Comparison of ENCODE assay signal across 18 cellular contexts in the genomic region with DNA sequence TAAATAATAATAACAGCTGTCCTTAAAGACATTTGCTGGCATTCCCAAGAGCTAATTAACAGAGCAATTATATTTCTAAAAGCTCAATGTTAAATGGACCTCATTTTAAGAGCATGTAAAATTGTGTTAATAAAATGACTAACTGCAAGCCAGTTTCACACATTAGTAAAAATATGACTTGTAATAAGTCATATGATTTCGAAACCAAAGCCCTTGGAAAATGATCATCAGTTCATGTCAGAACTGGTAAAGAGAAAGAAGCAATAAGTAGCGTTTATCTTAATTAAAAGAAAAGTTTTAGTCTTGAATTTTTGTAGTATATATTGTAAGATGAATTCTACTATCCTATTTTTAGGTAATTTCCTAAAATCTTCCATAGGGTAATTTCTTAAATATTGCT.
DNase-seq lines count a peak whose midpoint lies in the region; ATAC-seq and TF ChIP-seq lines count a peak whose summit lies in the region.
"Had no signal": no experiment of that assay in that cellular context is flagged by ENCODE, and none has a peak within 500 bp of the region (broad histone marks: within the 10 kb centered on the region; RNA-seq: fewer than 3 reads in every experiment).

No MANE protein-coding gene starts in this region.

- H3K9me3 ChIP-seq in mammary epithelial cell (replicated peaks; ENCODE audit: insufficient read depth, low read length): no peaks in the 10 kb centered on the region
- H3K9me3 ChIP-seq: BE2C, BLaER1, Caco-2 had no signal

- dilution Hi-C loops in mammary epithelial cell (cut with HindIII; ENCODE audit: low sequenced_read_pairs): loop anchor here (5.0 kb wide), 1 partner anchor 39 kb away; no protein-coding TSS in a partner anchor

- in situ Hi-C loops in mammary epithelial cell (cut with MboI; ENCODE audit: low sequenced_read_pairs in 2 of 2): no loop called here

- POLR2A ChIA-PET in activated CD8-positive, alpha-beta T cell treated with anti-CD3 and anti-CD28 coated beads, Interleukin-2, amount 10 ng/mL, durations not matched to agents 7 days and 5 days (lab: Charles Lee): no interaction called here

- H4K20me1 ChIP-seq in mammary epithelial cell (ENCODE audit: insufficient read depth, low read length): no peaks in the 10 kb centered on the region
- H4K20me1 ChIP-seq: BLaER1 had no signal

- ATAC-seq in activated CD8-positive, alpha-beta T cell treated with anti-CD3 and anti-CD28 coated beads, Interleukin-2, amount 10 ng/mL, durations not matched to agents 7 days and 5 days: no peak
- no peak for ATAC-seq in HG02852 (IDR thresholded peaks at IDR 0.05; ENCODE audit: unreplicated experiment)
- no peak for ATAC-seq in stimulated activated effector memory CD8-positive, alpha-beta T cell treated with anti-CD3 and anti-CD28 coated beads, Interleukin-12 subunit alpha, Interleukin-12 subunit beta, amount 100 ng/mL, for 72 hours
- ATAC-seq: CD8-positive, alpha-beta T cell had no signal

- BruUV-seq in mammary epithelial cell (replicated peaks; lab: Mats Ljungman, UMichigan): no TSS peak

- H3K4me2 ChIP-seq in mammary epithelial cell (ENCODE audit: insufficient read depth, low read depth, low read length): peak overlapping the region; percentile 1
- H3K4me2 ChIP-seq: BLaER1 had no signal

- peak overlapping the region; percentile 25; the same call in 1 of the 2 replicates for H3K27ac ChIP-seq in VCaP
- no peak overlapping the region for H3K27ac ChIP-seq in mammary epithelial cell (ENCODE audit: insufficient read depth, low read depth, low read length)
- H3K27ac ChIP-seq: BLaER1 had no signal

- CTCF ChIA-PET in mammary epithelial cell (lab: Charles Lee; ENCODE audit: low non-redundant PET): no interaction called here
- CTCF ChIA-PET in activated CD8-positive, alpha-beta T cell treated with anti-CD3 and anti-CD28 coated beads, Interleukin-2, amount 10 ng/mL, durations not matched to agents 7 days and 5 days (lab: Charles Lee): no interaction called here

- H3K36me3 ChIP-seq in mammary epithelial cell (ENCODE audit: insufficient read depth, low read length): peaks cover 16% of the 10 kb centered on the region
- H3K36me3 ChIP-seq: BE2C, BLaER1 had no signal

- WGBS in mammary epithelial cell (ENCODE audit: low coverage, missing lambda C conversion rate): 64% methylated on average over 2 of the region's 2 CpGs

- no peak overlapping the region for H2AFZ ChIP-seq in mammary epithelial cell (ENCODE audit: low read depth, low read length)

- TF ChIP-seq CTCF in VCaP (conservative IDR thresholded peaks at IDR 0.05) (no peak), mammary epithelial cell (conservative IDR thresholded peaks at IDR 0.05 in 1 of 2, IDR thresholded peaks at IDR 0.05 in 1 of 2; ENCODE audit: extremely low read depth in 1 of 2, insufficient read depth in 1 of 2, low read depth in 1 of 2, low read length in 2 of 2) (no peak), epithelial cell of esophagus (IDR thresholded peaks at IDR 0.05; ENCODE audit: insufficient read depth, low read depth, low read length, missing control alignments) (no peak)

- H3K27me3 Mint-ChIP-seq in activated CD8-positive, alpha-beta T cell treated with anti-CD3 and anti-CD28 coated beads, Interleukin-2, amount 10 ng/mL, durations not matched to agents 7 days and 5 days (ENCODE audit: low read depth): no peaks in the 10 kb centered on the region
- H3K27me3 Mint-ChIP-seq: CD4-positive, alpha-beta T cell had no signal

- H3K4me1 Mint-ChIP-seq in activated CD8-positive, alpha-beta T cell treated with anti-CD3 and anti-CD28 coated beads, Interleukin-2, amount 10 ng/mL, durations not matched to agents 7 days and 5 days (ENCODE audit: low read depth): no peaks in the 10 kb centered on the region
- no peaks in the 10 kb centered on the region for H3K4me1 Mint-ChIP-seq in stimulated activated effector memory CD8-positive, alpha-beta T cell treated with anti-CD3 and anti-CD28 coated beads, Interleukin-12 subunit alpha, Interleukin-12 subunit beta, amount 100 ng/mL, for 72 hours
- H3K4me1 Mint-ChIP-seq: CD14-positive monocyte had no signal

- no peak overlapping the region for H3K4me3 Mint-ChIP-seq in activated CD8-positive, alpha-beta T cell treated with anti-CD3 and anti-CD28 coated beads, Interleukin-2, amount 10 ng/mL, durations not matched to agents 7 days and 5 days
- no peak overlapping the region for H3K4me3 Mint-ChIP-seq in stimulated activated effector memory CD8-positive, alpha-beta T cell treated with anti-CD3 and anti-CD28 coated beads, Interleukin-12 subunit alpha, Interleukin-12 subunit beta, amount 100 ng/mL, for 72 hours
- H3K4me3 Mint-ChIP-seq: CD14-positive monocyte; CD4-positive, alpha-beta T cell; CD8-positive, alpha-beta T cell had no signal

- no peak overlapping the region for H3K27ac Mint-ChIP-seq in activated CD8-positive, alpha-beta T cell treated with anti-CD3 and anti-CD28 coated beads, Interleukin-2, amount 10 ng/mL, durations not matched to agents 7 days and 5 days
- no peak overlapping the region for H3K27ac Mint-ChIP-seq in stimulated activated effector memory CD8-positive, alpha-beta T cell treated with anti-CD3 and anti-CD28 coated beads, Interleukin-12 subunit alpha, Interleukin-12 subunit beta, amount 100 ng/mL, for 72 hours
- H3K27ac Mint-ChIP-seq: CD14-positive monocyte; CD4-positive, alpha-beta T cell; CD8-positive, alpha-beta T cell had no signal

- H3K79me2 ChIP-seq in mammary epithelial cell (ENCODE audit: insufficient read depth, low read length): no peaks in the 10 kb centered on the region

- no peak overlapping the region for H3K4me3 ChIP-seq in mammary epithelial cell (replicated peaks in 1 of 3; ENCODE audit: insufficient read depth in 1 of 3, low read depth in 2 of 3, low read length in 3 of 3)
- H3K4me3 ChIP-seq in epithelial cell of esophagus (ENCODE audit: low read length): no peak overlapping the region
- H3K4me3 ChIP-seq: BLaER1 had no signal

- DNase-seq in mammary epithelial cell (peak; percentile 55), epithelial cell of esophagus (ENCODE audit: low read depth) (peak; percentile 11)
- no peak for DNase-seq in activated CD8-positive, alpha-beta T cell treated with anti-CD3 and anti-CD28 coated beads, Interleukin-2, amount 10 ng/mL, durations not matched to agents 7 days and 5 days
- no peak for DNase-seq in stimulated activated effector memory CD8-positive, alpha-beta T cell treated with anti-CD3 and anti-CD28 coated beads, Interleukin-12 subunit alpha, Interleukin-12 subunit beta, amount 100 ng/mL, for 72 hours (ENCODE audit: low spot score in 2 of 2)
- DNase-seq: 8988T; ACHN; BE2C; C1 segment of cervical spinal cord; Caco-2; Calu3; CD4-positive, alpha-beta T cell; CD8-positive, alpha-beta T cell; DMS79 treated with DMSO at 0.1 percent for 48 hours; GF-D8 had no signal

- H3K9me3 Mint-ChIP-seq in activated CD8-positive, alpha-beta T cell treated with anti-CD3 and anti-CD28 coated beads, Interleukin-2, amount 10 ng/mL, durations not matched to agents 7 days and 5 days (ENCODE audit: insufficient read depth): peaks cover 3% of the 10 kb centered on the region
- peaks cover 8% of the 10 kb centered on the region for H3K9me3 Mint-ChIP-seq in stimulated activated effector memory CD8-positive, alpha-beta T cell treated with anti-CD3 and anti-CD28 coated beads, Interleukin-12 subunit alpha, Interleukin-12 subunit beta, amount 100 ng/mL, for 72 hours

- H3K27me3 ChIP-seq in mammary epithelial cell (ENCODE audit: insufficient read depth, low read length): no peaks in the 10 kb centered on the region
- H3K27me3 ChIP-seq: BE2C, BLaER1 had no signal

- peaks cover 4% of the 10 kb centered on the region for H3K4me1 ChIP-seq in mammary epithelial cell (ENCODE audit: insufficient read depth, low read length)
- H3K4me1 ChIP-seq: BE2C, BLaER1, Caco-2 had no signal

- no peak overlapping the region for H3K9ac ChIP-seq in mammary epithelial cell (ENCODE audit: insufficient read depth, low read length)
- H3K9ac ChIP-seq: BLaER1 had no signal

- H3K36me3 Mint-ChIP-seq in activated CD8-positive, alpha-beta T cell treated with anti-CD3 and anti-CD28 coated beads, Interleukin-2, amount 10 ng/mL, durations not matched to agents 7 days and 5 days (ENCODE audit: low read depth): no peaks in the 10 kb centered on the region
- H3K36me3 Mint-ChIP-seq in stimulated activated effector memory CD8-positive, alpha-beta T cell treated with anti-CD3 and anti-CD28 coated beads, Interleukin-12 subunit alpha, Interleukin-12 subunit beta, amount 100 ng/mL, for 72 hours: no peaks in the 10 kb centered on the region
- H3K36me3 Mint-ChIP-seq: CD14-positive monocyte; CD8-positive, alpha-beta T cell had no signal

- intact Hi-C loops in mammary epithelial cell (cut with micrococcal nuclease): no loop called here

Comparison
In these comparisons a context has a peak if more than half of its experiments do, and no peak if none do; other contexts are left out.
1. DNase-seq: peak in mammary epithelial cell (single experiment) and epithelial cell of esophagus (single experiment); none in activated CD8-positive, alpha-beta T cell treated with anti-CD3 and anti-CD28 coated beads, Interleukin-2, amount 10 ng/mL, durations not matched to agents 7 days and 5 days (single experiment) and stimulated activated effector memory CD8-positive, alpha-beta T cell treated with anti-CD3 and anti-CD28 coated beads, Interleukin-12 subunit alpha, Interleukin-12 subunit beta, amount 100 ng/mL, for 72 hours (0 of 2).